In genomic region chr3:135304378-135304777, GRCh38 we compare ENCODE assay signal across 12 cellular contexts.
DNase-seq lines count a peak whose midpoint lies in the region; ATAC-seq and TF ChIP-seq lines count a peak whose summit lies in the region.
"Had no signal": no experiment of that assay in that cellular context is flagged by ENCODE, and none has a peak within 500 bp of the region (broad histone marks: within the 10 kb centered on the region; RNA-seq: fewer than 3 reads in every experiment).

No MANE protein-coding gene starts in this region.

- no peaks in the 10 kb centered on the region for H3K36me3 ChIP-seq in GM23248 (ENCODE audit: low read depth)

- H3K9me2 ChIP-seq in GM23248 (ENCODE audit: insufficient read depth) = no peaks in the 10 kb centered on the region

- H3K27me3 ChIP-seq in GM23248 (replicated peaks; ENCODE audit: insufficient read depth) = no peaks in the 10 kb centered on the region

- TF ChIP-seq CTCF in fibroblast of the aortic adventitia (IDR thresholded peaks at IDR 0.05; ENCODE audit: insufficient read depth, low read length) = no peak

- H3K4me3 ChIP-seq in GM23248 (no peak overlapping the region), fibroblast of the aortic adventitia (ENCODE audit: low read depth, low read length) (no peak overlapping the region)

- no peak overlapping the region for H3K9ac ChIP-seq in GM23248

- H3K9me3 ChIP-seq in GM23248 (ENCODE audit: low read depth) = no peaks in the 10 kb centered on the region
- H3K9me3 ChIP-seq: Caco-2 had no signal

- no peaks in the 10 kb centered on the region for H3K4me1 ChIP-seq in GM23248 (ENCODE audit: insufficient read depth)
- H3K4me1 ChIP-seq: Caco-2 had no signal

- no peak overlapping the region for H3K27ac ChIP-seq in GM23248
- H3K27ac ChIP-seq: C4-2B had no signal

- H3K4me2 ChIP-seq in GM23248 (ENCODE audit: unreplicated experiment) = no peak overlapping the region

- no peak overlapping the region for H2AFZ ChIP-seq in GM23248

- no peaks in the 10 kb centered on the region for H4K20me1 ChIP-seq in GM23248 (ENCODE audit: insufficient read depth)

- no peaks in the 10 kb centered on the region for H3F3A ChIP-seq in GM23248 (ENCODE audit: insufficient read depth)

- in situ Hi-C loops in GM23248 (cut with MboI) = no loop called here

- ATAC-seq in HG03354 (IDR thresholded peaks at IDR 0.05; ENCODE audit: poor library complexity, severe bottlenecking, unreplicated experiment) = no peak

- H3K79me2 ChIP-seq in GM23248 (ENCODE audit: insufficient read depth) = no peaks in the 10 kb centered on the region

- 19 to 30% methylated on average over 1 of the region's 1 CpG for WGBS in GM23248 (ENCODE audit: low coverage in 1 of 2, low lambda C conversion rate in 2 of 2, missing lambda C conversion rate in 2 of 2), 2 experiments

- DNase-seq in GM23248 (peak; percentile 7), RPMI7951 (ENCODE audit: low read depth) (peak; percentile 4), fibroblast of the aortic adventitia (ENCODE audit: low read depth) (peak; percentile 2), stromal cell of bone marrow (ENCODE audit: low read depth) (peak; percentile 1), SHP77 treated with DMSO at 0.1 percent for 48 hours (lab: John Stamatoyannopoulos, UW) (no peak), AG08396 (ENCODE audit: low spot score) (no peak)
- DNase-seq: AML-193; Caco-2; CD4-positive, alpha-beta T cell; HCEC 1CT had no signal

Comparison
In these comparisons a context has a peak if more than half of its experiments do, and no peak if none do; other contexts are left out.
1. DNase-seq: peak in GM23248 (single experiment), RPMI7951 (single experiment), fibroblast of the aortic adventitia (single experiment) and stromal cell of bone marrow (single experiment); none in SHP77 treated with DMSO at 0.1 percent for 48 hours (single experiment) and AG08396 (single experiment).